9 cellular contexts compared by ENCODE assay signal in genomic region chr9:94173632-94174031, GRCh38.
A peak's percentile ranks its signal among the peaks of the same experiment; 100 is the strongest.
DNase-seq lines count a peak whose midpoint lies in the region; ATAC-seq and TF ChIP-seq lines count a peak whose summit lies in the region.
"Had no signal": no experiment of that assay in that cellular context is flagged by ENCODE, and none has a peak within 500 bp of the region (broad histone marks: within the 10 kb centered on the region; RNA-seq: fewer than 3 reads in every experiment).

No MANE protein-coding gene starts in this region.

- no peak overlapping the region for H2AFZ ChIP-seq in OCI-LY3 (ENCODE audit: low read depth, low read length)

- no peak for TF ChIP-seq CTCF in OCI-LY3 (IDR thresholded peaks at IDR 0.05; ENCODE audit: low read depth, low read length)
- no peak for TF ChIP-seq CTCF in esophagus muscularis mucosa (IDR thresholded peaks at IDR 0.05)
- no peak for TF ChIP-seq CTCF in type B pancreatic cell (conservative IDR thresholded peaks at IDR 0.05)
- TF ChIP-seq CTCF in glutamatergic neuron (IDR thresholded peaks at IDR 0.05; ENCODE audit: partially characterized antibody, unreplicated experiment), result no peak

- H3K4me1 Mint-ChIP-seq in type B pancreatic cell (ENCODE audit: unreplicated experiment) (peaks cover 38% of the 10 kb centered on the region), glutamatergic neuron (ENCODE audit: low read depth, unreplicated experiment) (peaks cover 17% of the 10 kb centered on the region)

- peaks cover 80% of the 10 kb centered on the region for H3K4me1 ChIP-seq in OCI-LY3 (ENCODE audit: low read length)
- H3K4me1 ChIP-seq in esophagus muscularis mucosa, result peaks cover 94 to 100% (median 100%) of the 10 kb centered on the region in 4 donors

- H3K4me2 ChIP-seq in OCI-LY3 (ENCODE audit: low read length), result peak overlapping the region; percentile 47

- 69% methylated on average over 3 of the region's 3 CpGs for WGBS in esophagus muscularis mucosa

- H3K36me3 ChIP-seq in OCI-LY3 (replicated peaks; ENCODE audit: low read depth, low read length), result peaks cover 42% of the 10 kb centered on the region
- H3K36me3 ChIP-seq in esophagus muscularis mucosa, result peaks cover 8 to 44% (median 23%) of the 10 kb centered on the region in 4 donors

- no peak for TF ChIP-seq POLR2A in esophagus muscularis mucosa (IDR thresholded peaks at IDR 0.05; ENCODE audit: low read depth)

- no peaks in the 10 kb centered on the region for H3K9me3 ChIP-seq in OCI-LY3 (ENCODE audit: insufficient read depth, low read length)
- no peaks in the 10 kb centered on the region for H3K9me3 ChIP-seq in esophagus muscularis mucosa

- no peak for ATAC-seq in HG03354 (IDR thresholded peaks at IDR 0.05; ENCODE audit: poor library complexity, severe bottlenecking, unreplicated experiment)
- no peak for ATAC-seq in GM19452 (IDR thresholded peaks at IDR 0.05; ENCODE audit: unreplicated experiment)

- H3K27ac Mint-ChIP-seq in type B pancreatic cell (peak overlapping the region; percentile 74), glutamatergic neuron (ENCODE audit: unreplicated experiment) (no peak overlapping the region)

- H4K20me1 ChIP-seq in OCI-LY3 (ENCODE audit: insufficient read depth, low read length), result peaks cover 94% of the 10 kb centered on the region

- intact Hi-C loops in esophagus muscularis mucosa (cut with DNase I), result no loop called here

- H3K36me3 Mint-ChIP-seq in type B pancreatic cell, result peaks cover 40% of the 10 kb centered on the region
- no peaks in the 10 kb centered on the region for H3K36me3 Mint-ChIP-seq in glutamatergic neuron (ENCODE audit: unreplicated experiment)

- H3K9ac ChIP-seq in OCI-LY3 (ENCODE audit: low read length), result no peak overlapping the region

- H3K4me3 ChIP-seq in OCI-LY3 (ENCODE audit: low read length), result no peak overlapping the region
- peak overlapping the region in 1 of 4 donors; percentile 1 for H3K4me3 ChIP-seq in esophagus muscularis mucosa

- no peak overlapping the region for H3K4me3 Mint-ChIP-seq in type B pancreatic cell
- no peak overlapping the region for H3K4me3 Mint-ChIP-seq in glutamatergic neuron (ENCODE audit: unreplicated experiment)
- H3K4me3 Mint-ChIP-seq: neural crest cell had no signal

- peak overlapping the region; percentile 24 for H3K27ac ChIP-seq in OCI-LY3 (ENCODE audit: low read length)
- H3K27ac ChIP-seq in esophagus muscularis mucosa (replicated peaks in 1 of 4), result peak overlapping the region; percentile 30 to 100 (median 80)

- no peaks in the 10 kb centered on the region for H3K27me3 ChIP-seq in OCI-LY3 (ENCODE audit: low read depth, low read length)
- H3K27me3 ChIP-seq in esophagus muscularis mucosa, result no peaks in the 10 kb centered on the region

- H3K9me3 Mint-ChIP-seq in type B pancreatic cell (no peaks in the 10 kb centered on the region), glutamatergic neuron (ENCODE audit: unreplicated experiment) (no peaks in the 10 kb centered on the region)
- H3K9me3 Mint-ChIP-seq: neural crest cell had no signal

- peak in 2 of 3 donors; percentile 27 to 28 for DNase-seq in stimulated activated CD4-positive, alpha-beta T cell treated with anti-CD3 and anti-CD28 coated beads, Interleukin-12 subunit alpha, Interleukin-12 subunit beta, amount 100 ng/mL, for 48 hours (ENCODE audit: low read depth in 2 of 3, low spot score in 1 of 3)
- no peak for DNase-seq in stimulated activated CD4-positive, alpha-beta T cell treated with anti-CD3 and anti-CD28 coated beads, Interleukin-4, amount 100 ng/mL, for 4 hours
- no peak for DNase-seq in esophagus muscularis mucosa (ENCODE audit: extremely low spot score)
- no peak for DNase-seq in type B pancreatic cell (ENCODE audit: extremely low spot score, unreplicated experiment)
- DNase-seq in glutamatergic neuron, result no peak

- TF ChIP-seq EP300 in esophagus muscularis mucosa (IDR thresholded peaks at IDR 0.05), result no peak

- H3K79me2 ChIP-seq in OCI-LY3 (ENCODE audit: low read length), result peaks cover 98% of the 10 kb centered on the region

- H3K27me3 Mint-ChIP-seq in type B pancreatic cell, result no peaks in the 10 kb centered on the region
- no peaks in the 10 kb centered on the region for H3K27me3 Mint-ChIP-seq in glutamatergic neuron (ENCODE audit: unreplicated experiment)

Comparison
In these comparisons a context has a peak if more than half of its experiments do, and no peak if none do; other contexts are left out.
1. DNase-seq: peak in stimulated activated CD4-positive, alpha-beta T cell treated with anti-CD3 and anti-CD28 coated beads, Interleukin-12 subunit alpha, Interleukin-12 subunit beta, amount 100 ng/mL, for 48 hours (2 of 3); none in stimulated activated CD4-positive, alpha-beta T cell treated with anti-CD3 and anti-CD28 coated beads, Interleukin-4, amount 100 ng/mL, for 4 hours (0 of 2), esophagus muscularis mucosa (single experiment), type B pancreatic cell (single experiment) and glutamatergic neuron (single experiment).